1 cellular context compared by ENCODE assay signal in the genomic region with DNA sequence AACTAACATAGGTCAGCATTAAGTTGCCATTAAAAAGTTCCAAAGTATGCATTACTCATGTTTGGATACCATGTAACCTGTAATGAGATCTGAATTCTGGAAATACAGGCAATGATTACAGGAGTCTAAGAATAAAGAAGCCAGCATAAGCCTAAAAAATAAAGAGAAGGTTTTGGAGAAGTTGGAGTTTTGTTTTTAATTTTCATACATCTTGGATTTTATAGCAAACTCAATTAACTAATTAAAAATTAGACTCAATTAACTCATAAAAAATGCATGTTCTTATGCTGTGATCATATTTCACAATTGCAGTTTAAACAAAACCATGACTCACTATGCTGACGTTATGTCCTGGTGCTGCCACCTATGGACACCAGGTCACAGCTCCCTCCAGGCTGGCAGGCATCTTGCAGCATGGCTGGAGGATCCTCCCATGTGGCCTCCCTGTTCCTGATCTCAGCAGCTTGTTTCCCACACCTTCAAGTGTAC.
TF ChIP-seq lines count a peak whose summit lies in the region.

No MANE protein-coding gene starts in this region.

TF ChIP-seq in HepG2, 621 proteins besides CTCF, POLR2A, EP300 and RAD21 (continued from another document):
- TF ChIP-seq, protein P1, sequence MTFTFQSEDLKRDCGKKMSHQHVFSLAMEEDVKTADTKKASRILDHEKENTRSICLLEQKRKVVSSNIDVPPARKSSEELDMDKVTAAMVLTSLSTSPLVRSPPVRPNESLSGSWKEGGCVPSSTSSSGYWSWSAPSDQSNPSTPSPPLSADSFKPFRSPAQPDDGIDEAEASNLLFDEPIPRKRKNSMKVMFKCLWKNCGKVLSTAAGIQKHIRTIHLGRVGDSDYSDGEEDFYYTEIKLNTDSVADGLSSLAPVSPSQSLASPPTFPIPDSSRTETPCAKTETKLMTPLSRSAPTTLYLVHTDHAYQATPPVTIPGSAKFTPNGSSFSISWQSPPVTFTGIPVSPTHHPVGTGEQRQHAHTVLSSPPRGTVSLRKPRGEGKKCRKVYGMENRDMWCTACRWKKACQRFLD (CRISPR knock-in tag; IDR thresholded peaks at IDR 0.05; ENCODE audit: borderline replicate concordance): no peak
- TF ChIP-seq ZBTB21 (CRISPR knock-in tag; IDR thresholded peaks at IDR 0.05) (0 out of 2 replicates have a peak, but pooled peaks have one; percentile 55), JUND (CRISPR knock-in tag; IDR thresholded peaks at IDR 0.05) (peak; percentile 93), MAFK (conservative IDR thresholded peaks at IDR 0.05 in 1 of 2, IDR thresholded peaks at IDR 0.05 in 1 of 2; ENCODE audit: low read length in 2 of 2) (peak; percentile 19 to 35; a peak in 1 of 4 replicates), ZNF20 (CRISPR knock-in tag; IDR thresholded peaks at IDR 0.05) (no peak), CREM (IDR thresholded peaks at IDR 0.05) (peak; percentile 49; the same call in 1 of the 2 replicates), CREM (CRISPR knock-in tag; IDR thresholded peaks at IDR 0.05) (no peak), GABPB1 (CRISPR knock-in tag; IDR thresholded peaks at IDR 0.05) (peak; percentile 20; the same call in 1 of the 2 replicates), ZNF781 (CRISPR knock-in tag; IDR thresholded peaks at IDR 0.05; ENCODE audit: borderline replicate concordance, not compliant biosample characterization) (no peak), CEBPG (CRISPR knock-in tag; IDR thresholded peaks at IDR 0.05) (peak; percentile 81), PHF8 (CRISPR knock-in tag; IDR thresholded peaks at IDR 0.05) (no peak), ARID2 (CRISPR knock-in tag; IDR thresholded peaks at IDR 0.05; ENCODE audit: borderline replicate concordance) (no peak), YY1 (IDR thresholded peaks at IDR 0.05; ENCODE audit: insufficient read depth, insufficient replicate concordance, low read depth, low read length) (peak; percentile 52), CREB1 (IDR thresholded peaks at IDR 0.05) (peak; percentile 74), CREB1 (CRISPR knock-in tag; IDR thresholded peaks at IDR 0.05) (no peak), CHCHD3 (CRISPR knock-in tag; IDR thresholded peaks at IDR 0.05) (no peak), FOXA3 (CRISPR knock-in tag; IDR thresholded peaks at IDR 0.05) (peak; percentile 57; the same call in 1 of the 2 replicates), STAG1 (CRISPR knock-in tag; IDR thresholded peaks at IDR 0.05) (peak; percentile 75), GATAD2A (CRISPR knock-in tag; IDR thresholded peaks at IDR 0.05) (no peak), MIXL1 (CRISPR knock-in tag; IDR thresholded peaks at IDR 0.05) (peak; percentile 59; the same call in 1 of the 2 replicates), PCBP1 (IDR thresholded peaks at IDR 0.05; ENCODE audit: borderline replicate concordance, low read depth, low read length) (no peak), MYC (CRISPR knock-in tag; IDR thresholded peaks at IDR 0.05; ENCODE audit: borderline replicate concordance) (peak; percentile 28; the same call in 1 of the 2 replicates), SP2 (CRISPR knock-in tag; IDR thresholded peaks at IDR 0.05) (no peak), SALL1 (CRISPR knock-in tag; IDR thresholded peaks at IDR 0.05) (peak; percentile 73)
- TF ChIP-seq, protein P2, sequence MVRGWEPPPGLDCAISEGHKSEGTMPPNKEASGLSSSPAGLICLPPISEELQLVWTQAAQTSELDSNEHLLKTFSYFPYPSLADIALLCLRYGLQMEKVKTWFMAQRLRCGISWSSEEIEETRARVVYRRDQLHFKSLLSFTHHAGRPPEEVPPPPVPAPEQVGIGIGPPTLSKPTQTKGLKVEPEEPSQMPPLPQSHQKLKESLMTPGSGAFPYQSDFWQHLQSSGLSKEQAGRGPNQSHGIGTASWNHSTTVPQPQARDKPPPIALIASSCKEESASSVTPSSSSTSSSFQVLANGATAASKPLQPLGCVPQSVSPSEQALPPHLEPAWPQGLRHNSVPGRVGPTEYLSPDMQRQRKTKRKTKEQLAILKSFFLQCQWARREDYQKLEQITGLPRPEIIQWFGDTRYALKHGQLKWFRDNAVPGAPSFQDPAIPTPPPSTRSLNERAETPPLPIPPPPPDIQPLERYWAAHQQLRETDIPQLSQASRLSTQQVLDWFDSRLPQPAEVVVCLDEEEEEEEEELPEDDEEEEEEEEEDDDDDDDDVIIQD (CRISPR knock-in tag; IDR thresholded peaks at IDR 0.05; ENCODE audit: low read depth): 0 out of 2 replicates have a peak, but pooled peaks have one; percentile 50
- TF ChIP-seq, protein P3, sequence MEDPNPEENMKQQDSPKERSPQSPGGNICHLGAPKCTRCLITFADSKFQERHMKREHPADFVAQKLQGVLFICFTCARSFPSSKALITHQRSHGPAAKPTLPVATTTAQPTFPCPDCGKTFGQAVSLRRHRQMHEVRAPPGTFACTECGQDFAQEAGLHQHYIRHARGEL (CRISPR knock-in tag; IDR thresholded peaks at IDR 0.05): no peak
- TF ChIP-seq, protein P4, sequence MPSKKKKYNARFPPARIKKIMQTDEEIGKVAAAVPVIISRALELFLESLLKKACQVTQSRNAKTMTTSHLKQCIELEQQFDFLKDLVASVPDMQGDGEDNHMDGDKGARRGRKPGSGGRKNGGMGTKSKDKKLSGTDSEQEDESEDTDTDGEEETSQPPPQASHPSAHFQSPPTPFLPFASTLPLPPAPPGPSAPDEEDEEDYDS (CRISPR knock-in tag; IDR thresholded peaks at IDR 0.05): no peak
- TF ChIP-seq, protein P5, sequence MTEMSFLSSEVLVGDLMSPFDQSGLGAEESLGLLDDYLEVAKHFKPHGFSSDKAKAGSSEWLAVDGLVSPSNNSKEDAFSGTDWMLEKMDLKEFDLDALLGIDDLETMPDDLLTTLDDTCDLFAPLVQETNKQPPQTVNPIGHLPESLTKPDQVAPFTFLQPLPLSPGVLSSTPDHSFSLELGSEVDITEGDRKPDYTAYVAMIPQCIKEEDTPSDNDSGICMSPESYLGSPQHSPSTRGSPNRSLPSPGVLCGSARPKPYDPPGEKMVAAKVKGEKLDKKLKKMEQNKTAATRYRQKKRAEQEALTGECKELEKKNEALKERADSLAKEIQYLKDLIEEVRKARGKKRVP (CRISPR knock-in tag; IDR thresholded peaks at IDR 0.05): peak in 1 of 2 experiments; percentile 61; a peak in 2 of 4 replicates
- TF ChIP-seq, protein P6, sequence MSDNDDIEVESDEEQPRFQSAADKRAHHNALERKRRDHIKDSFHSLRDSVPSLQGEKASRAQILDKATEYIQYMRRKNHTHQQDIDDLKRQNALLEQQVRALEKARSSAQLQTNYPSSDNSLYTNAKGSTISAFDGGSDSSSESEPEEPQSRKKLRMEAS (IDR thresholded peaks at IDR 0.05): 0 out of 2 replicates have a peak, but pooled peaks have one; percentile 27
- TF ChIP-seq, protein P7, sequence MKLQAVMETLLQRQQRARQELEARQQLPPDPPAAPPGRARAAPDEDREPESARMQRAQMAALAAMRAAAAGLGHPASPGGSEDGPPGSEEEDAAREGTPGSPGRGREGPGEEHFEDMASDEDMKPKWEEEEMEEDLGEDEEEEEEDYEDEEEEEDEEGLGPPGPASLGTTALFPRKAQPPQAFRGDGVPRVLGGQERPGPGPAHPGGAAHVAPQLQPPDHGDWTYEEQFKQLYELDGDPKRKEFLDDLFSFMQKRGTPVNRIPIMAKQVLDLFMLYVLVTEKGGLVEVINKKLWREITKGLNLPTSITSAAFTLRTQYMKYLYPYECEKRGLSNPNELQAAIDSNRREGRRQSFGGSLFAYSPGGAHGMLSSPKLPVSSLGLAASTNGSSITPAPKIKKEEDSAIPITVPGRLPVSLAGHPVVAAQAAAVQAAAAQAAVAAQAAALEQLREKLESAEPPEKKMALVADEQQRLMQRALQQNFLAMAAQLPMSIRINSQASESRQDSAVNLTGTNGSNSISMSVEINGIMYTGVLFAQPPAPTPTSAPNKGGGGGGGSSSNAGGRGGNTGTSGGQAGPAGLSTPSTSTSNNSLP (IDR thresholded peaks at IDR 0.05; ENCODE audit: low read depth, low read length): peak; percentile 70
- TF ChIP-seq, protein P8, sequence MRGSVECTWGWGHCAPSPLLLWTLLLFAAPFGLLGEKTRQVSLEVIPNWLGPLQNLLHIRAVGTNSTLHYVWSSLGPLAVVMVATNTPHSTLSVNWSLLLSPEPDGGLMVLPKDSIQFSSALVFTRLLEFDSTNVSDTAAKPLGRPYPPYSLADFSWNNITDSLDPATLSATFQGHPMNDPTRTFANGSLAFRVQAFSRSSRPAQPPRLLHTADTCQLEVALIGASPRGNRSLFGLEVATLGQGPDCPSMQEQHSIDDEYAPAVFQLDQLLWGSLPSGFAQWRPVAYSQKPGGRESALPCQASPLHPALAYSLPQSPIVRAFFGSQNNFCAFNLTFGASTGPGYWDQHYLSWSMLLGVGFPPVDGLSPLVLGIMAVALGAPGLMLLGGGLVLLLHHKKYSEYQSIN (CRISPR knock-in tag; IDR thresholded peaks at IDR 0.05; ENCODE audit: borderline replicate concordance): no peak
- TF ChIP-seq, protein P9, sequence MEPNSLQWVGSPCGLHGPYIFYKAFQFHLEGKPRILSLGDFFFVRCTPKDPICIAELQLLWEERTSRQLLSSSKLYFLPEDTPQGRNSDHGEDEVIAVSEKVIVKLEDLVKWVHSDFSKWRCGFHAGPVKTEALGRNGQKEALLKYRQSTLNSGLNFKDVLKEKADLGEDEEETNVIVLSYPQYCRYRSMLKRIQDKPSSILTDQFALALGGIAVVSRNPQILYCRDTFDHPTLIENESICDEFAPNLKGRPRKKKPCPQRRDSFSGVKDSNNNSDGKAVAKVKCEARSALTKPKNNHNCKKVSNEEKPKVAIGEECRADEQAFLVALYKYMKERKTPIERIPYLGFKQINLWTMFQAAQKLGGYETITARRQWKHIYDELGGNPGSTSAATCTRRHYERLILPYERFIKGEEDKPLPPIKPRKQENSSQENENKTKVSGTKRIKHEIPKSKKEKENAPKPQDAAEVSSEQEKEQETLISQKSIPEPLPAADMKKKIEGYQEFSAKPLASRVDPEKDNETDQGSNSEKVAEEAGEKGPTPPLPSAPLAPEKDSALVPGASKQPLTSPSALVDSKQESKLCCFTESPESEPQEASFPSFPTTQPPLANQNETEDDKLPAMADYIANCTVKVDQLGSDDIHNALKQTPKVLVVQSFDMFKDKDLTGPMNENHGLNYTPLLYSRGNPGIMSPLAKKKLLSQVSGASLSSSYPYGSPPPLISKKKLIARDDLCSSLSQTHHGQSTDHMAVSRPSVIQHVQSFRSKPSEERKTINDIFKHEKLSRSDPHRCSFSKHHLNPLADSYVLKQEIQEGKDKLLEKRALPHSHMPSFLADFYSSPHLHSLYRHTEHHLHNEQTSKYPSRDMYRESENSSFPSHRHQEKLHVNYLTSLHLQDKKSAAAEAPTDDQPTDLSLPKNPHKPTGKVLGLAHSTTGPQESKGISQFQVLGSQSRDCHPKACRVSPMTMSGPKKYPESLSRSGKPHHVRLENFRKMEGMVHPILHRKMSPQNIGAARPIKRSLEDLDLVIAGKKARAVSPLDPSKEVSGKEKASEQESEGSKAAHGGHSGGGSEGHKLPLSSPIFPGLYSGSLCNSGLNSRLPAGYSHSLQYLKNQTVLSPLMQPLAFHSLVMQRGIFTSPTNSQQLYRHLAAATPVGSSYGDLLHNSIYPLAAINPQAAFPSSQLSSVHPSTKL (CRISPR knock-in tag; IDR thresholded peaks at IDR 0.05): peak; percentile 36; the same call in 1 of the 2 replicates
- TF ChIP-seq, protein P10, sequence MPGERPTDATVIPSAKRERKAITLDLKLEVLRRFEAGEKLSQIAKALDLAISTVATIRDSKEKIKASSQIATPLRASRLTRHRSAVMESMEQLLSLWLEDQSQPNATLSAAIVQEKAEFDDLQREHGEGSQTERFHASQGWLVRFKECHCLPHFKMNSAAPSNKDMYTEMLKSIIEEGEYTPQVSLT (CRISPR knock-in tag; IDR thresholded peaks at IDR 0.05; ENCODE audit: borderline replicate concordance, low read depth): no peak
- TF ChIP-seq, protein P11, sequence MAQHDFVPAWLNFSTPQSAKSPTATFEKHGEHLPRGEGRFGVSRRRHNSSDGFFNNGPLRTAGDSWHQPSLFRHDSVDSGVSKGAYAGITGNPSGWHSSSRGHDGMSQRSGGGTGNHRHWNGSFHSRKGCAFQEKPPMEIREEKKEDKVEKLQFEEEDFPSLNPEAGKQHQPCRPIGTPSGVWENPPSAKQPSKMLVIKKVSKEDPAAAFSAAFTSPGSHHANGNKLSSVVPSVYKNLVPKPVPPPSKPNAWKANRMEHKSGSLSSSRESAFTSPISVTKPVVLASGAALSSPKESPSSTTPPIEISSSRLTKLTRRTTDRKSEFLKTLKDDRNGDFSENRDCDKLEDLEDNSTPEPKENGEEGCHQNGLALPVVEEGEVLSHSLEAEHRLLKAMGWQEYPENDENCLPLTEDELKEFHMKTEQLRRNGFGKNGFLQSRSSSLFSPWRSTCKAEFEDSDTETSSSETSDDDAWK (CRISPR knock-in tag; IDR thresholded peaks at IDR 0.05): no peak
- TF ChIP-seq, protein P12, sequence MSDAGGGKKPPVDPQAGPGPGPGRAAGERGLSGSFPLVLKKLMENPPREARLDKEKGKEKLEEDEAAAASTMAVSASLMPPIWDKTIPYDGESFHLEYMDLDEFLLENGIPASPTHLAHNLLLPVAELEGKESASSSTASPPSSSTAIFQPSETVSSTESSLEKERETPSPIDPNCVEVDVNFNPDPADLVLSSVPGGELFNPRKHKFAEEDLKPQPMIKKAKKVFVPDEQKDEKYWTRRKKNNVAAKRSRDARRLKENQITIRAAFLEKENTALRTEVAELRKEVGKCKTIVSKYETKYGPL (CRISPR knock-in tag; IDR thresholded peaks at IDR 0.05): no peak
